ENCODE assay signal across 15 cellular contexts in genomic region chr11:35116762-35117588, GRCh38. TPM values are rescaled to one million over a fixed set of nuclear protein-coding genes. Genes with fewer than 3 reads are reported as not detected.
DNase-seq lines count a peak whose midpoint lies in the region; ATAC-seq and TF ChIP-seq lines count a peak whose summit lies in the region.
"Had no signal": no experiment of that assay in that cellular context is flagged by ENCODE, and none has a peak within 500 bp of the region (broad histone marks: within the 10 kb centered on the region; RNA-seq: fewer than 3 reads in every experiment).

No MANE protein-coding gene starts in this region.

- no peaks in the 10 kb centered on the region for H3K9me3 ChIP-seq in RWPE2 (ENCODE audit: severe bottlenecking)
- H3K9me3 ChIP-seq in heart right ventricle, result no peaks in the 10 kb centered on the region
- H3K9me3 ChIP-seq in sigmoid colon, result no peaks in the 10 kb centered on the region

- H3K27ac ChIP-seq in RWPE2 (ENCODE audit: poor library complexity, severe bottlenecking) (peak overlapping the region; percentile 70), heart right ventricle (peak overlapping the region in 6 of 10 donors; percentile 20 to 57 (median 36)), sigmoid colon (peak overlapping the region; percentile 1 to 72 (median 70))

- H3K9me3 Mint-ChIP-seq in progenitor cell of endocrine pancreas (ENCODE audit: low read depth), result no peaks in the 10 kb centered on the region
- H3K9me3 Mint-ChIP-seq: activated T-cell treated with anti-CD3 and anti-CD28 coated beads, Interleukin-2, amount 50 U/mL, for 72 hours; HFFc6; WTC11 had no signal

- H3K27me3 Mint-ChIP-seq in progenitor cell of endocrine pancreas, result peaks cover 24% of the 10 kb centered on the region

- H3K4me3 ChIP-seq in RWPE2 (ENCODE audit: severe bottlenecking) (no peak overlapping the region), heart right ventricle (no peak overlapping the region), sigmoid colon (no peak overlapping the region)
- H3K4me3 ChIP-seq: GM12878 had no signal

- no peak for TF ChIP-seq EP300 in sigmoid colon (IDR thresholded peaks at IDR 0.05)

- intact Hi-C loops in heart right ventricle (cut with DNase I) (no loop called here), sigmoid colon (cut with DNase I) (no loop called here)

- H3K36me3 ChIP-seq in RWPE2 (ENCODE audit: low read depth) (no peaks in the 10 kb centered on the region), heart right ventricle (no peaks in the 10 kb centered on the region), sigmoid colon (no peaks in the 10 kb centered on the region)

- no peak overlapping the region for H3K27ac Mint-ChIP-seq in progenitor cell of endocrine pancreas
- H3K27ac Mint-ChIP-seq: activated T-cell treated with anti-CD3 and anti-CD28 coated beads, Interleukin-2, amount 50 U/mL, for 72 hours; HFFc6; WTC11 had no signal

- H3K4me1 Mint-ChIP-seq in progenitor cell of endocrine pancreas (ENCODE audit: low read depth), result no peaks in the 10 kb centered on the region

- no peak for ATAC-seq in RWPE2 (ENCODE audit: low read depth)
- ATAC-seq in heart right ventricle, result peak; percentile 53 to 82 (median 73)
- no peak for ATAC-seq in HG02981 (IDR thresholded peaks at IDR 0.05; ENCODE audit: unreplicated experiment)
- ATAC-seq in GM18502 (IDR thresholded peaks at IDR 0.05; ENCODE audit: poor library complexity, unreplicated experiment), result no peak
- ATAC-seq in HG03280 (IDR thresholded peaks at IDR 0.05; ENCODE audit: unreplicated experiment), result no peak
- ATAC-seq: activated T-cell treated with anti-CD3 and anti-CD28 coated beads, Interleukin-2, amount 50 U/mL, for 72 hours; GM12878; WTC11 had no signal

- DNase-seq in EH (ENCODE audit: low read depth) (peak; percentile 35), RWPE2 (ENCODE audit: low spot score) (no peak), heart right ventricle (peak in 1 of 2 donors; percentile 40), sigmoid colon (no peak), progenitor cell of endocrine pancreas (ENCODE audit: low spot score, unreplicated experiment) (no peak)
- DNase-seq: activated T-cell treated with anti-CD3 and anti-CD28 coated beads, Interleukin-2, amount 50 U/mL, for 72 hours; HFFc6; Karpas-422; NCI-H2227 treated with DMSO at 0.1 percent for 48 hours had no signal

- WGBS in heart right ventricle, 2 donors, result 33 to 43% methylated on average over 4 of the region's 4 CpGs
- 34 to 67% methylated on average over 4 of the region's 4 CpGs for WGBS in sigmoid colon, 2 donors

- H3K36me3 Mint-ChIP-seq in progenitor cell of endocrine pancreas (ENCODE audit: insufficient read depth), result no peaks in the 10 kb centered on the region
- H3K36me3 Mint-ChIP-seq: brain, WTC11 had no signal

- H3K4me1 ChIP-seq in RWPE2 (ENCODE audit: insufficient read depth, poor library complexity, severe bottlenecking) (peaks cover 19% of the 10 kb centered on the region), heart right ventricle (peaks cover 4 to 27% (median 18%) of the 10 kb centered on the region in 9 donors), sigmoid colon (peaks cover 0 to 35% (median 18%) of the 10 kb centered on the region in 4 donors)

- no peak overlapping the region for H3K4me3 Mint-ChIP-seq in progenitor cell of endocrine pancreas (ENCODE audit: low read depth)
- H3K4me3 Mint-ChIP-seq: activated T-cell treated with anti-CD3 and anti-CD28 coated beads, Interleukin-2, amount 50 U/mL, for 72 hours; brain; HFFc6; WTC11 had no signal

- no peak for TF ChIP-seq POLR2A in sigmoid colon (IDR thresholded peaks at IDR 0.05)

- TF ChIP-seq CTCF in RWPE2 (IDR thresholded peaks at IDR 0.05; ENCODE audit: poor library complexity, severe bottlenecking), result no peak
- TF ChIP-seq CTCF in heart right ventricle (IDR thresholded peaks at IDR 0.05), result no peak
- TF ChIP-seq CTCF in sigmoid colon (IDR thresholded peaks at IDR 0.05), result no peak
- no peak for TF ChIP-seq CTCF in progenitor cell of endocrine pancreas (IDR thresholded peaks at IDR 0.05; ENCODE audit: unreplicated experiment)

- H3K27me3 ChIP-seq in RWPE2 (ENCODE audit: insufficient read depth, poor library complexity, severe bottlenecking), result no peaks in the 10 kb centered on the region
- H3K27me3 ChIP-seq in heart right ventricle, result no peaks in the 10 kb centered on the region
- H3K27me3 ChIP-seq in sigmoid colon, result no peaks in the 10 kb centered on the region

RNA-seq across cellular contexts. Expression of gene CD44, which starts 22.0 kb away (rescaled TPM):
- total RNA-seq in heart right ventricle (100 to 1,000 TPM in 1 of 10 donors, 10 to 100 TPM in 9; 18.9 to 104 (median 27.1) TPM), sigmoid colon (100 to 1,000 TPM in 2 of 4 donors, 10 to 100 TPM in 2; 74.2 to 228 (median 119) TPM), progenitor cell of endocrine pancreas (1.9 and 3.8 TPM in 2 replicates)
- polyA plus RNA-seq in heart right ventricle (10 to 100 TPM in 1 of 2 donors, 1 to 10 TPM in 1; 7.0 to 18.8 TPM), sigmoid colon (100 to 1,000 TPM in 1 of 3 donors, 10 to 100 TPM in 2; 28.4 to 154 (median 37.8) TPM)

Comparison
In these comparisons a context has a peak if more than half of its experiments do, and no peak if none do; other contexts are left out.
1. ATAC-seq: peak in heart right ventricle (8 of 8); none in RWPE2 (single experiment), HG02981 (single experiment), GM18502 (single experiment) and HG03280 (single experiment).
2. Peak in every context shown above with its lines, with median percentiles within 50 percentile points of each other: H3K27ac ChIP-seq.